7 cellular contexts compared by ENCODE assay signal in genomic region chr5:63963080-63963735, GRCh38. TPM values are rescaled to one million over a fixed set of nuclear protein-coding genes. Genes with fewer than 3 reads are reported as not detected.
DNase-seq lines count a peak whose midpoint lies in the region; ATAC-seq and TF ChIP-seq lines count a peak whose summit lies in the region.

No MANE protein-coding gene starts in this region.

- peak; percentile 64 for DNase-seq in ELF-1 (ENCODE audit: low read depth, low spot score)
- DNase-seq in NCI-H82 (lab: John Stamatoyannopoulos, UW) = peak; percentile 71
- peak in 1 of 2 donors; percentile 21 for DNase-seq in left colon
- DNase-seq in NK-92 (lab: John Stamatoyannopoulos, UW; ENCODE audit: unreplicated experiment) = no peak

- H3K9me3 Mint-ChIP-seq in brain = peaks cover 0 to 8% (median 3%) of the 10 kb centered on the region in 5 experiments

- TF ChIP-seq CTCF in brain (conservative IDR thresholded peaks at IDR 0.05) = peak; percentile 83 to 87

- H3K4me1 Mint-ChIP-seq in brain = peaks cover 26% of the 10 kb centered on the region

- H3K27me3 Mint-ChIP-seq in brain = peaks cover 49% of the 10 kb centered on the region

- no peaks in the 10 kb centered on the region for H3K36me3 Mint-ChIP-seq in brain

- ATAC-seq in GM19351 (IDR thresholded peaks at IDR 0.05; ENCODE audit: unreplicated experiment) (peak; percentile 91), HG03521 (IDR thresholded peaks at IDR 0.05; ENCODE audit: unreplicated experiment) (peak; percentile 81), left colon (peak; percentile 72)

- intact Hi-C loops in left colon (cut with DNase I, micrococcal nuclease) = no loop called here

- no peak overlapping the region for H3K27ac Mint-ChIP-seq in brain

- peak overlapping the region; percentile 67 to 84 (median 81) for H3K4me3 Mint-ChIP-seq in brain

RNA-seq across cellular contexts. Expression of gene HTR1A, which starts 1.0 kb away (rescaled TPM):
- 0.24 TPM for polyA plus RNA-seq in brain (ENCODE audit: insufficient read depth, low read depth, low replicate concordance)
- total RNA-seq in left colon = not detected
